1 cellular context compared by ENCODE assay signal in the genomic region with DNA sequence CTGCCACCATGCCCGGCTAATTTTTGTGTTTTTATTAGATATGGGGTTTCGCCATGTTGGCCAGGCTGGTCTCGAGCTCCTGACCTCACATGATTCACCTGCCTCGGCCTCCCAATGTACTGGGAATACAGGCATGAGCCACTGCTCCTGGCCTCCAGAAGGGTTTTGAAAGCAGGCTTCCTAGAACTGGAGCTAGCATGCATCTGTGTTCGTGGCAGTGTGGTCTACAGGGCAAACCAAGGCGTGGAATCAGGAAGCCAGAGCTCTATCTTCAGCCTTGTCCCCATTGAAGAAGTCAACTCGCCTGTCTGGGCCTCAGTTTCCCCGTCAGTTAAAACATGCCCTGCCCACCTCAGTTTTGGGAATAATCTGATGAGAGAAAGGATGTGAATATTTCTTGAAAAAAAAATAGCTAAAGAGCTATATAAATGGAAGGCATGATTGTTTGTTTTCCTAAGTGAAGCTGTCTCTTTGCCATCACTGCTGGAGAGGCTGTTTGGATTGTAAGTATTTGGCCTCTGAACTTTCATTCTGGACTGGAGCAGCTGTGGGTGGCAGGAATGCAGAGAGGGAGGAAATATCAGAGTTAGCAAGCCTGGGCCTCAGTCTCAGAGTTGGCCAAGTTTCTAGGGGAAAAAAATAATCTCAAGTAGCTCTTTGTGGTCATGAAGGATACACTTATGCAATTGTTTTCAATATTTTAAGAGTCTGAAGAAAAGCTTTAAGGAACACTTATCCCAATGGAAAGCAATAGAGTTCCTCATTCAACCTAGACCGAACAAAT.
TF ChIP-seq lines count a peak whose summit lies in the region.

No MANE protein-coding gene starts in this region.

TF ChIP-seq in A549, 52 proteins besides CTCF, POLR2A, EP300 and RAD21 (continued from another document):
- TF ChIP-seq MAZ (IDR thresholded peaks at IDR 0.05; ENCODE audit: borderline replicate concordance, low read depth, low read length) = no peak
- TF ChIP-seq, protein P1, sequence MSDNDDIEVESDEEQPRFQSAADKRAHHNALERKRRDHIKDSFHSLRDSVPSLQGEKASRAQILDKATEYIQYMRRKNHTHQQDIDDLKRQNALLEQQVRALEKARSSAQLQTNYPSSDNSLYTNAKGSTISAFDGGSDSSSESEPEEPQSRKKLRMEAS (IDR thresholded peaks at IDR 0.05) = no peak
